ENCODE assay signal across 1 cellular context in the genomic region with DNA sequence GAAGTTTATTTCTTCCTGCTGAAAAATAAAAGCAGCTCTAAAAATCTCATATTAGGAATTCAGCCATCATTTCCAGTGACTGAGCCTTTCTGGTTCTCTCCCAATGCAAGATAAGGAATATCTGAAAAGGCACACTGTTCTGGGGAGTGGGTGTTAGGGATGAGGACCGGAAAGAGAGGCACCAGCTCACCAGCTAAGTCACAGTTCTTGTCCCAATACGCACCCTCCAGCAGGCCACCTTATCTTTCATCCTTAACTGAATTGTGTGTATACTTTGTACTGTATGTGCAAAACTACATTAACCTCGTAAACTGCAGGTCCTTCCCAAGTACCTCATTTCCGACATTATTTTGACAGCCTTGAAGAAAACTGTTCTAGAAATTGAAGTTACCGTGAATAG.
TF ChIP-seq lines count a peak whose summit lies in the region.

No MANE protein-coding gene starts in this region.

TF ChIP-seq in K562, 482 proteins besides CTCF, POLR2A, EP300 and RAD21 (continued from another document):
- TF ChIP-seq FOS (IDR thresholded peaks at IDR 0.05; ENCODE audit: extremely low read depth, insufficient read length) (no peak), GATAD2A (IDR thresholded peaks at IDR 0.05) (0 out of 2 replicates have a peak, but pooled peaks have one; percentile 27), TEAD4 (IDR thresholded peaks at IDR 0.05; ENCODE audit: low read length) (peak; percentile 88), TEAD4 (CRISPR knock-in tag; IDR thresholded peaks at IDR 0.05; ENCODE audit: borderline replicate concordance) (no peak), HMGN3 (IDR thresholded peaks at IDR 0.05; ENCODE audit: borderline replicate concordance, extremely low read depth, insufficient read length, low read depth, low read length) (peak; percentile 45), HDAC1 (IDR thresholded peaks at IDR 0.05) (peak in 1 of 2 experiments; percentile 76; a peak in 2 of 4 replicates), TRIM24 (IDR thresholded peaks at IDR 0.05) (peak; percentile 53 to 63; a peak in 3 of 4 replicates), CBFA2T3 (IDR thresholded peaks at IDR 0.05) (peak; percentile 93), PML (IDR thresholded peaks at IDR 0.05; ENCODE audit: low read length) (0 out of 2 replicates have a peak, but pooled peaks have one; percentile 37), RCOR1 (IDR thresholded peaks at IDR 0.05; ENCODE audit: borderline replicate concordance in 1 of 2, low read depth in 2 of 2, low read length in 2 of 2) (peak in 1 of 2 experiments; percentile 93; a peak in 3 of 4 replicates), SMARCC2 (IDR thresholded peaks at IDR 0.05; ENCODE audit: low read depth) (peak; percentile 66; the same call in 1 of the 2 replicates)
- TF ChIP-seq, protein P1, sequence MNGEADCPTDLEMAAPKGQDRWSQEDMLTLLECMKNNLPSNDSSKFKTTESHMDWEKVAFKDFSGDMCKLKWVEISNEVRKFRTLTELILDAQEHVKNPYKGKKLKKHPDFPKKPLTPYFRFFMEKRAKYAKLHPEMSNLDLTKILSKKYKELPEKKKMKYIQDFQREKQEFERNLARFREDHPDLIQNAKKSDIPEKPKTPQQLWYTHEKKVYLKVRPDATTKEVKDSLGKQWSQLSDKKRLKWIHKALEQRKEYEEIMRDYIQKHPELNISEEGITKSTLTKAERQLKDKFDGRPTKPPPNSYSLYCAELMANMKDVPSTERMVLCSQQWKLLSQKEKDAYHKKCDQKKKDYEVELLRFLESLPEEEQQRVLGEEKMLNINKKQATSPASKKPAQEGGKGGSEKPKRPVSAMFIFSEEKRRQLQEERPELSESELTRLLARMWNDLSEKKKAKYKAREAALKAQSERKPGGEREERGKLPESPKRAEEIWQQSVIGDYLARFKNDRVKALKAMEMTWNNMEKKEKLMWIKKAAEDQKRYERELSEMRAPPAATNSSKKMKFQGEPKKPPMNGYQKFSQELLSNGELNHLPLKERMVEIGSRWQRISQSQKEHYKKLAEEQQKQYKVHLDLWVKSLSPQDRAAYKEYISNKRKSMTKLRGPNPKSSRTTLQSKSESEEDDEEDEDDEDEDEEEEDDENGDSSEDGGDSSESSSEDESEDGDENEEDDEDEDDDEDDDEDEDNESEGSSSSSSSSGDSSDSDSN (IDR thresholded peaks at IDR 0.05; ENCODE audit: borderline replicate concordance in 1 of 2, low read depth in 2 of 2, low read length in 2 of 2): 0 out of 4 replicates have a peak, but pooled peaks have one; percentile 15 to 36
- TF ChIP-seq, protein P2, sequence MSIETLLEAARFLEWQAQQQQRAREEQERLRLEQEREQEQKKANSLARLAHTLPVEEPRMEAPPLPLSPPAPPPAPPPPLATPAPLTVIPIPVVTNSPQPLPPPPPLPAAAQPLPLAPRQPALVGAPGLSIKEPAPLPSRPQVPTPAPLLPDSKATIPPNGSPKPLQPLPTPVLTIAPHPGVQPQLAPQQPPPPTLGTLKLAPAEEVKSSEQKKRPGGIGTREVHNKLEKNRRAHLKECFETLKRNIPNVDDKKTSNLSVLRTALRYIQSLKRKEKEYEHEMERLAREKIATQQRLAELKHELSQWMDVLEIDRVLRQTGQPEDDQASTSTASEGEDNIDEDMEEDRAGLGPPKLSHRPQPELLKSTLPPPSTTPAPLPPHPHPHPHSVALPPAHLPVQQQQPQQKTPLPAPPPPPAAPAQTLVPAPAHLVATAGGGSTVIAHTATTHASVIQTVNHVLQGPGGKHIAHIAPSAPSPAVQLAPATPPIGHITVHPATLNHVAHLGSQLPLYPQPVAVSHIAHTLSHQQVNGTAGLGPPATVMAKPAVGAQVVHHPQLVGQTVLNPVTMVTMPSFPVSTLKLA (conservative IDR thresholded peaks at IDR 0.05): 0 out of 4 replicates have a peak, but pooled peaks of 1 of the 2 experiments have one; percentile 17
